In the genomic region with DNA sequence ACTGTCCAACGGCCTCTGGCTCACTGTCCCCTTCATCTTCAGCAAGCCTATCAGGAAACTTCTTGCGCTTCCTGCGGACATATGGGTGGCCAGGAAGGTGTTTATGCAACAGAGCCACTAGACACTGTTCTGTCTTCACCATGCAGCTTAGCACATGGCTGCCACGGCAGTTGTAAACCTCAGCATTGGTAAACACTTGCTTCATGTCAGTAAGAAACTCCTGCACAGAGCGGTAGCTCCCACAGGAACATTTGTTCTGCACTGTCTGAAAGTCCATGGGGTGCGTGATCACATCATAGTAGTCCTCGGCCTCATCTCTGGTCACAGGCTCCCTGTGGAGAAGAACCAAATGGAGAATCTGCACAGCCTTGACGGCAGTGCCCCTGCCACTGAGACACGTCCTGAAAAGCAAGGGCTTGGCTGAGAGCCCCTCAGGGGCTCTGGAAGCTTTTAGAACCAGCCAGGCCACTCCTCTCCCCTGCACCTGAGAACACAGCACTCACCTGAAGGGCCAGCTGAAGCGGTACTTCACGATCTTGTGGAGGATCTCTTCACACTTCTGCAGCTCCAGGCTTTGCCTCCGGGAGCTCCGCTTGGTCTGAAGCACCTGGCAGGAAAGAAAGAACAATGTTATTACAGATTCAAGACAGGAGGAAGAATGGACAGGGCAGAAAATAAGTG, we compare ENCODE assay signal across 1 cellular context.
TF ChIP-seq lines count a peak whose summit lies in the region.

No MANE protein-coding gene starts in this region.

TF ChIP-seq in K562, 482 proteins besides CTCF, POLR2A, EP300 and RAD21:
- TF ChIP-seq, protein P1, sequence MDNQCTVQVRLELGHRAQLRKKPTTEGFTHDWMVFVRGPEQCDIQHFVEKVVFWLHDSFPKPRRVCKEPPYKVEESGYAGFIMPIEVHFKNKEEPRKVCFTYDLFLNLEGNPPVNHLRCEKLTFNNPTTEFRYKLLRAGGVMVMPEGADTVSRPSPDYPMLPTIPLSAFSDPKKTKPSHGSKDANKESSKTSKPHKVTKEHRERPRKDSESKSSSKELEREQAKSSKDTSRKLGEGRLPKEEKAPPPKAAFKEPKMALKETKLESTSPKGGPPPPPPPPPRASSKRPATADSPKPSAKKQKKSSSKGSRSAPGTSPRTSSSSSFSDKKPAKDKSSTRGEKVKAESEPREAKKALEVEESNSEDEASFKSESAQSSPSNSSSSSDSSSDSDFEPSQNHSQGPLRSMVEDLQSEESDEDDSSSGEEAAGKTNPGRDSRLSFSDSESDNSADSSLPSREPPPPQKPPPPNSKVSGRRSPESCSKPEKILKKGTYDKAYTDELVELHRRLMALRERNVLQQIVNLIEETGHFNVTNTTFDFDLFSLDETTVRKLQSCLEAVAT (IDR thresholded peaks at IDR 0.05): no peak
- TF ChIP-seq ZNF174 (CRISPR knock-in tag; IDR thresholded peaks at IDR 0.05) (no peak), CAMTA2 (CRISPR knock-in tag; conservative IDR thresholded peaks at IDR 0.05) (no peak), POLR2AphosphoS2 (IDR thresholded peaks at IDR 0.05; ENCODE audit: low read length) (peak; percentile 36; the same call in 1 of the 2 replicates), POLR2AphosphoS5 (IDR thresholded peaks at IDR 0.05; ENCODE audit: control insufficient read depth, insufficient read depth, low read depth, low read length) (0 out of 2 replicates have a peak, but pooled peaks have one; percentile 5), MXI1 (IDR thresholded peaks at IDR 0.05; ENCODE audit: low read depth, low read length) (no peak), SUPT5H (IDR thresholded peaks at IDR 0.05) (no peak)
- TF ChIP-seq, protein P2, sequence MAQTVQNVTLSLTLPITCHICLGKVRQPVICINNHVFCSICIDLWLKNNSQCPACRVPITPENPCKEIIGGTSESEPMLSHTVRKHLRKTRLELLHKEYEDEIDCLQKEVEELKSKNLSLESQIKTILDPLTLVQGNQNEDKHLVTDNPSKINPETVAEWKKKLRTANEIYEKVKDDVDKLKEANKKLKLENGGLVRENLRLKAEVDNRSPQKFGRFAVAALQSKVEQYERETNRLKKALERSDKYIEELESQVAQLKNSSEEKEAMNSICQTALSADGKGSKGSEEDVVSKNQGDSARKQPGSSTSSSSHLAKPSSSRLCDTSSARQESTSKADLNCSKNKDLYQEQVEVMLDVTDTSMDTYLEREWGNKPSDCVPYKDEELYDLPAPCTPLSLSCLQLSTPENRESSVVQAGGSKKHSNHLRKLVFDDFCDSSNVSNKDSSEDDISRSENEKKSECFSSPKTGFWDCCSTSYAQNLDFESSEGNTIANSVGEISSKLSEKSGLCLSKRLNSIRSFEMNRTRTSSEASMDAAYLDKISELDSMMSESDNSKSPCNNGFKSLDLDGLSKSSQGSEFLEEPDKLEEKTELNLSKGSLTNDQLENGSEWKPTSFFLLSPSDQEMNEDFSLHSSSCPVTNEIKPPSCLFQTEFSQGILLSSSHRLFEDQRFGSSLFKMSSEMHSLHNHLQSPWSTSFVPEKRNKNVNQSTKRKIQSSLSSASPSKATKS (CRISPR knock-in tag; IDR thresholded peaks at IDR 0.05): no peak
- TF ChIP-seq, protein P3, sequence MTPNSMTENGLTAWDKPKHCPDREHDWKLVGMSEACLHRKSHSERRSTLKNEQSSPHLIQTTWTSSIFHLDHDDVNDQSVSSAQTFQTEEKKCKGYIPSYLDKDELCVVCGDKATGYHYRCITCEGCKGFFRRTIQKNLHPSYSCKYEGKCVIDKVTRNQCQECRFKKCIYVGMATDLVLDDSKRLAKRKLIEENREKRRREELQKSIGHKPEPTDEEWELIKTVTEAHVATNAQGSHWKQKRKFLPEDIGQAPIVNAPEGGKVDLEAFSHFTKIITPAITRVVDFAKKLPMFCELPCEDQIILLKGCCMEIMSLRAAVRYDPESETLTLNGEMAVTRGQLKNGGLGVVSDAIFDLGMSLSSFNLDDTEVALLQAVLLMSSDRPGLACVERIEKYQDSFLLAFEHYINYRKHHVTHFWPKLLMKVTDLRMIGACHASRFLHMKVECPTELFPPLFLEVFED (CRISPR knock-in tag; conservative IDR thresholded peaks at IDR 0.05): no peak
- TF ChIP-seq, protein P4, sequence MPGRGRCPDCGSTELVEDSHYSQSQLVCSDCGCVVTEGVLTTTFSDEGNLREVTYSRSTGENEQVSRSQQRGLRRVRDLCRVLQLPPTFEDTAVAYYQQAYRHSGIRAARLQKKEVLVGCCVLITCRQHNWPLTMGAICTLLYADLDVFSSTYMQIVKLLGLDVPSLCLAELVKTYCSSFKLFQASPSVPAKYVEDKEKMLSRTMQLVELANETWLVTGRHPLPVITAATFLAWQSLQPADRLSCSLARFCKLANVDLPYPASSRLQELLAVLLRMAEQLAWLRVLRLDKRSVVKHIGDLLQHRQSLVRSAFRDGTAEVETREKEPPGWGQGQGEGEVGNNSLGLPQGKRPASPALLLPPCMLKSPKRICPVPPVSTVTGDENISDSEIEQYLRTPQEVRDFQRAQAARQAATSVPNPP (IDR thresholded peaks at IDR 0.05; ENCODE audit: borderline replicate concordance, insufficient read depth, insufficient read length): no peak
- TF ChIP-seq, protein P5, sequence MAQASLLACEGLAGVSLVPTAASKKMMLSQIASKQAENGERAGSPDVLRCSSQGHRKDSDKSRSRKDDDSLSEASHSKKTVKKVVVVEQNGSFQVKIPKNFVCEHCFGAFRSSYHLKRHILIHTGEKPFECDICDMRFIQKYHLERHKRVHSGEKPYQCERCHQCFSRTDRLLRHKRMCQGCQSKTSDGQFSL (CRISPR knock-in tag; IDR thresholded peaks at IDR 0.05): no peak
- TF ChIP-seq, protein P5 (tag; IDR thresholded peaks at IDR 0.05): no peak
- TF ChIP-seq, protein P6, sequence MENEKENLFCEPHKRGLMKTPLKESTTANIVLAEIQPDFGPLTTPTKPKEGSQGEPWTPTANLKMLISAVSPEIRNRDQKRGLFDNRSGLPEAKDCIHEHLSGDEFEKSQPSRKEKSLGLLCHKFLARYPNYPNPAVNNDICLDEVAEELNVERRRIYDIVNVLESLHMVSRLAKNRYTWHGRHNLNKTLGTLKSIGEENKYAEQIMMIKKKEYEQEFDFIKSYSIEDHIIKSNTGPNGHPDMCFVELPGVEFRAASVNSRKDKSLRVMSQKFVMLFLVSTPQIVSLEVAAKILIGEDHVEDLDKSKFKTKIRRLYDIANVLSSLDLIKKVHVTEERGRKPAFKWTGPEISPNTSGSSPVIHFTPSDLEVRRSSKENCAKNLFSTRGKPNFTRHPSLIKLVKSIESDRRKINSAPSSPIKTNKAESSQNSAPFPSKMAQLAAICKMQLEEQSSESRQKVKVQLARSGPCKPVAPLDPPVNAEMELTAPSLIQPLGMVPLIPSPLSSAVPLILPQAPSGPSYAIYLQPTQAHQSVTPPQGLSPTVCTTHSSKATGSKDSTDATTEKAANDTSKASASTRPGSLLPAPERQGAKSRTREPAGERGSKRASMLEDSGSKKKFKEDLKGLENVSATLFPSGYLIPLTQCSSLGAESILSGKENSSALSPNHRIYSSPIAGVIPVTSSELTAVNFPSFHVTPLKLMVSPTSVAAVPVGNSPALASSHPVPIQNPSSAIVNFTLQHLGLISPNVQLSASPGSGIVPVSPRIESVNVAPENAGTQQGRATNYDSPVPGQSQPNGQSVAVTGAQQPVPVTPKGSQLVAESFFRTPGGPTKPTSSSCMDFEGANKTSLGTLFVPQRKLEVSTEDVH (IDR thresholded peaks at IDR 0.05; ENCODE audit: low read depth, partially characterized antibody): no peak
